8 cellular contexts compared by ENCODE assay signal in genomic region chr10:28533315-28533564, GRCh38. TPM values are rescaled to one million over a fixed set of nuclear protein-coding genes. Genes with fewer than 3 reads are reported as not detected.
DNase-seq lines count a peak whose midpoint lies in the region; ATAC-seq, FAIRE-seq and TF ChIP-seq lines count a peak whose summit lies in the region.

No MANE protein-coding gene starts in this region.

- no peak for TF ChIP-seq CTCF in thoracic aorta (IDR thresholded peaks at IDR 0.05)

- peaks cover 65% of the 10 kb centered on the region for H3K4me1 Mint-ChIP-seq in activated CD4-positive, alpha-beta memory T cell treated with anti-CD3 and anti-CD28 coated beads, Interleukin-2, amount 10 ng/mL, durations not matched to agents 7 days and 5 days

- peak overlapping the region; percentile 100 for H3K27ac Mint-ChIP-seq in activated CD4-positive, alpha-beta memory T cell treated with anti-CD3 and anti-CD28 coated beads, Interleukin-2, amount 10 ng/mL, durations not matched to agents 7 days and 5 days

- ATAC-seq in GM18907 (IDR thresholded peaks at IDR 0.05; ENCODE audit: unreplicated experiment) (peak; percentile 6), HG02938 (IDR thresholded peaks at IDR 0.05; ENCODE audit: unreplicated experiment) (peak; percentile 1), thoracic aorta (ENCODE audit: insufficient number of reproducible peaks, low FRiP score, low read depth) (no peak)

- H3K9ac ChIP-seq in iPS-20b (ENCODE audit: low read depth, low read length), result peak overlapping the region; percentile 99; the same call in 1 of the 2 replicates

- peaks cover 67% of the 10 kb centered on the region for H3K36me3 Mint-ChIP-seq in activated CD4-positive, alpha-beta memory T cell treated with anti-CD3 and anti-CD28 coated beads, Interleukin-2, amount 10 ng/mL, durations not matched to agents 7 days and 5 days (ENCODE audit: low read depth)

- no peak for DNase-seq in activated CD4-positive, alpha-beta memory T cell treated with anti-CD3 and anti-CD28 coated beads, Interleukin-2, amount 10 ng/mL, durations not matched to agents 7 days and 5 days
- DNase-seq in thoracic aorta (ENCODE audit: low spot score) (no peak), GM12891 (ENCODE audit: insufficient read length, low spot score) (no peak), NK-92 (lab: John Stamatoyannopoulos, UW; ENCODE audit: unreplicated experiment) (no peak), RCC 7860 (ENCODE audit: low spot score) (no peak)

- no peaks in the 10 kb centered on the region for H3K9me3 ChIP-seq in iPS-20b (ENCODE audit: insufficient read depth, low read depth, low read length)
- no peaks in the 10 kb centered on the region for H3K9me3 ChIP-seq in thoracic aorta

- H3K27me3 ChIP-seq in iPS-20b (ENCODE audit: insufficient read depth, low read length) (no peaks in the 10 kb centered on the region), thoracic aorta (replicated peaks; ENCODE audit: insufficient read depth) (no peaks in the 10 kb centered on the region)

- H3K36me3 ChIP-seq in iPS-20b (ENCODE audit: insufficient read depth, low read depth, low read length) (peaks cover 42% of the 10 kb centered on the region), thoracic aorta (peaks cover 21% of the 10 kb centered on the region)

- H3K27ac ChIP-seq in iPS-20b (ENCODE audit: low read length) (no peak overlapping the region), thoracic aorta (peak overlapping the region; percentile 99)

- peak overlapping the region; percentile 99 for H3K4me3 Mint-ChIP-seq in activated CD4-positive, alpha-beta memory T cell treated with anti-CD3 and anti-CD28 coated beads, Interleukin-2, amount 10 ng/mL, durations not matched to agents 7 days and 5 days

- POLR2A ChIA-PET in activated CD4-positive, alpha-beta memory T cell treated with anti-CD3 and anti-CD28 coated beads, Interleukin-2, amount 10 ng/mL, durations not matched to agents 7 days and 5 days (lab: Charles Lee), result interaction anchor here (0.5 to 4.7 kb wide), 4 partner anchors 13 to 1029 kb away, joined by 3 to 53 read pairs (median 6); partner anchors contain the start of gene RAB18

- H3K4me3 ChIP-seq in iPS-20b (ENCODE audit: low read length) (peak overlapping the region; percentile 96; the same call in 1 of the 2 replicates), thoracic aorta (peak overlapping the region; percentile 88)

- TF ChIP-seq POLR2A in GM12891 (IDR thresholded peaks at IDR 0.05; ENCODE audit: low read depth, low read length), result no peak

- FAIRE-seq in GM12891 (lab: Jason Lieb, UNC) (no peak), RCC 7860 (lab: Jason Lieb, UNC) (no peak)

- no peaks in the 10 kb centered on the region for H3K9me3 Mint-ChIP-seq in activated CD4-positive, alpha-beta memory T cell treated with anti-CD3 and anti-CD28 coated beads, Interleukin-2, amount 10 ng/mL, durations not matched to agents 7 days and 5 days

- CTCF ChIA-PET in activated CD4-positive, alpha-beta memory T cell treated with anti-CD3 and anti-CD28 coated beads, Interleukin-2, amount 10 ng/mL, durations not matched to agents 7 days and 5 days (lab: Charles Lee), result interaction anchor here (1.5 kb wide), 1 partner anchor 76 kb away, joined by 3 read pairs; no protein-coding TSS in a partner anchor

- H3K4me1 ChIP-seq in iPS-20b (ENCODE audit: insufficient read depth, low read length) (peaks cover 12% of the 10 kb centered on the region; the same call in 1 of the 2 replicates), thoracic aorta (ENCODE audit: control insufficient read depth in 1 of 2, low read depth in 2 of 2) (peaks cover 28 to 48% of the 10 kb centered on the region in 2 donors)

- H3K27me3 Mint-ChIP-seq in activated CD4-positive, alpha-beta memory T cell treated with anti-CD3 and anti-CD28 coated beads, Interleukin-2, amount 10 ng/mL, durations not matched to agents 7 days and 5 days, result no peaks in the 10 kb centered on the region

TF ChIP-seq in GM12891, 5 proteins besides CTCF, POLR2A, EP300 and RAD21:
- TF ChIP-seq TAF1 (IDR thresholded peaks at IDR 0.05; ENCODE audit: low read depth, low read length), result no peak
- no peak for TF ChIP-seq PAX5 (IDR thresholded peaks at IDR 0.05; ENCODE audit: insufficient read depth, low read length, severe bottlenecking)
- no peak for TF ChIP-seq POLR2AphosphoS5 (IDR thresholded peaks at IDR 0.05; ENCODE audit: low read depth, low read length)
- no peak for TF ChIP-seq POU2F2 (IDR thresholded peaks at IDR 0.05; ENCODE audit: low read depth, low read length)
- no peak for TF ChIP-seq SPI1 (IDR thresholded peaks at IDR 0.05; ENCODE audit: low read depth, low read length)

RNA-seq across cellular contexts. Expression of gene WAC, which starts 0.3 kb away (rescaled TPM):
- total RNA-seq in activated CD4-positive, alpha-beta memory T cell treated with anti-CD3 and anti-CD28 coated beads, Interleukin-2, amount 10 ng/mL, durations not matched to agents 7 days and 5 days, result 100 to 1,000 TPM; 128 to 132 TPM
- 100 to 1,000 TPM; 102 to 142 TPM for total RNA-seq in thoracic aorta
- polyA plus RNA-seq in GM12891 (2012; ENCODE audit: low read depth, missing spikeins), result 51.8 TPM
